In the genomic region with DNA sequence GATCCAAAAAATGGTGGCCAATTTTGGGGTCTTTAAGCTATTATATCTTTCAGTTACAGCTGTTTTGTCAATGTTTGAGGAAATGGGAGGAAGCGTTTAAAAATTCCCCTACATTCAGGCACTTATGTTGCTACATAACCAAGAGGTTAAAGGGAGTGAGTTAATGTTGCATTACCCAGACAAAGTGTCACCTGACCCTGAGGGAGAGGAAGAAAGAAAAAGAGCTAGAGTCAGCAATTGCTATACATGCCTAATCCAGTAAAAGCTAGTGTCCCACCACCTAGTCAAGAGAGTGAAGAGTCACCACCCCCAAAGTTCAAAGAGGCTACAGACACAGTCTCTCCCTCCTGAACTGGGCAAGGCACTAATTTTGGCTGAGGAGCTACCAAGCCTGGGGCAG, we compare ENCODE assay signal across 28 cellular contexts.
"Had no signal": no experiment of that assay in that cellular context is flagged by ENCODE, and none has a peak within 500 bp of the region (broad histone marks: within the 10 kb centered on the region; RNA-seq: fewer than 3 reads in every experiment).

No MANE protein-coding gene starts in this region.

- DNase-seq: activated CD4-positive, alpha-beta T cell treated with anti-CD3 and anti-CD28 coated beads for 1 hour; activated CD4-positive, alpha-beta T cell treated with anti-CD3 and anti-CD28 coated beads, Interleukin-2, amount 50 U/mL, for 1 hour; activated CD8-positive, alpha-beta T cell treated with anti-CD3 and anti-CD28 coated beads, Interleukin-2, amount 10 ng/mL, durations not matched to agents 7 days and 5 days; activated naive CD4-positive, alpha-beta T cell; adrenal gland; brain microvascular endothelial cell; central memory CD4-positive, alpha-beta T cell; effector memory CD4-positive, alpha-beta T cell; gastrocnemius medialis; head of caudate nucleus; hypothalamus; left ventricle myocardium superior; mammary epithelial cell; naive thymus-derived CD8-positive, alpha-beta T cell; pancreas; psoas muscle; right cardiac atrium; stimulated activated CD4-positive, alpha-beta T cell treated with anti-CD3 and anti-CD28 coated beads, Interleukin-12 subunit alpha, Interleukin-12 subunit beta, amount 100 ng/mL, for 4 hours; stimulated activated CD4-positive, alpha-beta T cell treated with anti-CD3 and anti-CD28 coated beads, Interleukin-4, amount 100 ng/mL, for 4 hours; tibial artery had no signal

- H3K4me3 Mint-ChIP-seq: activated CD8-positive, alpha-beta T cell treated with anti-CD3 and anti-CD28 coated beads, Interleukin-2, amount 10 ng/mL, durations not matched to agents 7 days and 5 days; activated naive CD8-positive, alpha-beta T cell; mesothelial cell of epicardium; naive thymus-derived CD8-positive, alpha-beta T cell; stimulated activated naive CD8-positive, alpha-beta T cell treated with anti-CD3 and anti-CD28 coated beads, Interleukin-15, Interleukin-2, amounts not matched to agents 100 ng/mL and 50 ng/mL, for 24 hours had no signal

- H3K4me1 ChIP-seq: adrenal gland, ascending aorta, gastrocnemius medialis, psoas muscle, tibial artery had no signal

- H3K9me3 ChIP-seq: adrenal gland, ascending aorta, gastrocnemius medialis, pancreas, psoas muscle, tibial artery had no signal

- H3K36me3 Mint-ChIP-seq: activated naive CD8-positive, alpha-beta T cell; mesothelial cell of epicardium; naive thymus-derived CD8-positive, alpha-beta T cell had no signal

- ATAC-seq: activated CD8-positive, alpha-beta T cell treated with anti-CD3 and anti-CD28 coated beads, Interleukin-2, amount 10 ng/mL, durations not matched to agents 7 days and 5 days; esophagus mucosa; gastrocnemius medialis; left ventricle myocardium superior; naive thymus-derived CD8-positive, alpha-beta T cell; pancreas; psoas muscle; right cardiac atrium had no signal

- H3K4me3 ChIP-seq: adrenal gland, ascending aorta, gastrocnemius medialis, pancreas, psoas muscle, tibial artery had no signal

- H3K27ac Mint-ChIP-seq: activated CD8-positive, alpha-beta T cell treated with anti-CD3 and anti-CD28 coated beads, Interleukin-2, amount 10 ng/mL, durations not matched to agents 7 days and 5 days; activated naive CD8-positive, alpha-beta T cell; activated T-helper 2 cell treated with anti-CD3 and anti-CD28 coated beads, Interferon-gamma antibody, Interleukin-2, Interleukin-4, amounts not matched to agents 10 μg/mL and 5 μg/mL and 100 μg/mL, durations not matched to agents 14 hours and 24 hours and 36 hours; mesothelial cell of epicardium; stimulated activated naive CD8-positive, alpha-beta T cell treated with anti-CD3 and anti-CD28 coated beads, Interleukin-15, Interleukin-2, amounts not matched to agents 100 ng/mL and 50 ng/mL, for 24 hours had no signal

- H3K9me3 Mint-ChIP-seq: activated T-helper 2 cell treated with anti-CD3 and anti-CD28 coated beads, Interferon-gamma antibody, Interleukin-2, Interleukin-4, amounts not matched to agents 10 μg/mL and 5 μg/mL and 100 μg/mL, durations not matched to agents 14 hours and 24 hours and 36 hours; mesothelial cell of epicardium; naive thymus-derived CD8-positive, alpha-beta T cell; stimulated activated naive CD8-positive, alpha-beta T cell treated with anti-CD3 and anti-CD28 coated beads, Interleukin-15, Interleukin-2, amounts not matched to agents 100 ng/mL and 50 ng/mL, for 24 hours had no signal

- H3K27ac ChIP-seq: adrenal gland, ascending aorta, brain microvascular endothelial cell, gastrocnemius medialis, pancreas, psoas muscle, tibial artery had no signal

- FAIRE-seq: colon, pancreas, TTC549 had no signal

- H3K27me3 ChIP-seq: adrenal gland, ascending aorta, brain microvascular endothelial cell, gastrocnemius medialis, pancreas had no signal

- H3K36me3 ChIP-seq: adrenal gland, ascending aorta, brain microvascular endothelial cell, gastrocnemius medialis, pancreas, tibial artery had no signal

- H3K4me1 Mint-ChIP-seq: mesothelial cell of epicardium; naive thymus-derived CD8-positive, alpha-beta T cell had no signal
